In the genomic region with DNA sequence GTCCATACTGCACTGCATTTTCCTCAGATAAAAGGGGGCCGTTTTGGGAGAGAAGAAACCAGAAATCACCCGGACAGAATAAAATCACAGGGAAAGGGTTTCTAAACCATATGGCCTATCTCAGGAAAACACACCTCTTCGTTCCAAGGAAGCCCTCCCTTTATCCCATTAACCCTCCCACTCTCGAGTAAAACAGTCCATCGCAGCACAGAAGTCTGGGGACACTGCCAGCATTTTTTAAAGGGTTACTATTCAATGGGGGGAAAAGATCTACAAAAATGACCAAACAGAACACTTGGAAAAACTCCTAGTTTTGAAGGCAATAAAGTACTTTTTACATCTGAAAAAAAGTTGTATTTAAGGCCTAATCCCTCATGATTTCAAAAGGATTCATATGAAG, we compare ENCODE assay signal across 18 cellular contexts. TPM values are rescaled to one million over a fixed set of nuclear protein-coding genes. Genes with fewer than 3 reads are reported as not detected.
DNase-seq lines count a peak whose midpoint lies in the region; ATAC-seq lines count a peak whose summit lies in the region.
"Had no signal": no experiment of that assay in that cellular context is flagged by ENCODE, and none has a peak within 500 bp of the region (broad histone marks: within the 10 kb centered on the region; RNA-seq: fewer than 3 reads in every experiment).

No MANE protein-coding gene starts in this region.

- H3K4me1 ChIP-seq in HUES48 (ENCODE audit: control insufficient read depth, insufficient read depth, low read length) (peaks cover 82% of the 10 kb centered on the region), iPS-20b (ENCODE audit: insufficient read depth, low read length) (peaks cover 76% of the 10 kb centered on the region), neuronal stem cell (ENCODE audit: control insufficient read depth in 2 of 2, insufficient read depth in 1 of 2, low read depth in 1 of 2, low read length in 2 of 2) (peaks cover 39 to 52% of the 10 kb centered on the region in 2 donors)

- WGBS in neuronal stem cell (ENCODE audit: extremely low coverage in 2 of 2, insufficient read length in 2 of 2, insufficient replicate concordance in 1 of 2), 2 donors = no CpG with 5 or more reads among the region's 5 CpGs

- H3K18ac ChIP-seq in neuronal stem cell (ENCODE audit: low read length) = peak overlapping the region; percentile 40

- H3K79me1 ChIP-seq in neuronal stem cell (ENCODE audit: low read depth, low read length) = no peaks in the 10 kb centered on the region

- peak overlapping the region; percentile 91 for H3K27ac ChIP-seq in HUES48 (ENCODE audit: low read depth, low read length)
- H3K27ac ChIP-seq in iPS-20b (ENCODE audit: low read length) = no peak overlapping the region
- no peak overlapping the region for H3K27ac ChIP-seq in neuronal stem cell (replicated peaks; ENCODE audit: low read length)
- H3K27ac ChIP-seq: RWPE1 had no signal

- H3K4me3 ChIP-seq in HUES48 (ENCODE audit: low read depth, low read length) (no peak overlapping the region), iPS-20b (ENCODE audit: low read length) (peak overlapping the region; percentile 45; the same call in 1 of the 2 replicates), neuronal stem cell (ENCODE audit: low read length in 2 of 2) (no peak overlapping the region)

- ATAC-seq in HG02588 (IDR thresholded peaks at IDR 0.05; ENCODE audit: unreplicated experiment) (no peak), GM18861 (IDR thresholded peaks at IDR 0.05; ENCODE audit: unreplicated experiment) (no peak), GM21786 (IDR thresholded peaks at IDR 0.05; ENCODE audit: unreplicated experiment) (no peak)
- ATAC-seq: HepG2 had no signal

- no peak overlapping the region for H2BK120ac ChIP-seq in neuronal stem cell (ENCODE audit: low read depth, low read length)

- DNase-seq in astrocyte of the hippocampus (ENCODE audit: low read depth, low spot score) (peak; percentile 55), neuronal stem cell (ENCODE audit: low spot score) (no peak), NCI-H2029 (lab: John Stamatoyannopoulos, UW) (no peak)
- DNase-seq: CD4-positive, CD25-positive, alpha-beta regulatory T cell; DMS79; GOT3; KG1; NCI-H1048; NCI-H2107; NCI-H226; NCI-H524 treated with DMSO at 0.1 percent for 48 hours had no signal

- no peak overlapping the region for H2AFZ ChIP-seq in neuronal stem cell (ENCODE audit: low read length)

- H3K9me3 ChIP-seq in HUES48 (ENCODE audit: control insufficient read depth, insufficient read depth, low read length) (no peaks in the 10 kb centered on the region), iPS-20b (ENCODE audit: insufficient read depth, low read depth, low read length) (no peaks in the 10 kb centered on the region), neuronal stem cell (replicated peaks in 1 of 2; ENCODE audit: control insufficient read depth in 2 of 2, insufficient read depth in 1 of 2, low read depth in 1 of 2, low read length in 2 of 2) (no peaks in the 10 kb centered on the region)

- H3K23ac ChIP-seq in neuronal stem cell (ENCODE audit: low read depth, low read length, poor library complexity) = no peak overlapping the region

- no peak overlapping the region for H2AK5ac ChIP-seq in neuronal stem cell (ENCODE audit: low read depth, low read length)

- H3K36me3 ChIP-seq in HUES48 (ENCODE audit: control insufficient read depth, insufficient read depth, low read length) (no peaks in the 10 kb centered on the region), iPS-20b (ENCODE audit: insufficient read depth, low read depth, low read length) (no peaks in the 10 kb centered on the region), neuronal stem cell (replicated peaks in 1 of 2; ENCODE audit: control insufficient read depth in 2 of 2, insufficient read depth in 2 of 2, low read length in 2 of 2) (no peaks in the 10 kb centered on the region)

- no peak overlapping the region for H4K91ac ChIP-seq in neuronal stem cell (ENCODE audit: low read depth, low read length, poor library complexity)

- H3K4ac ChIP-seq in neuronal stem cell (ENCODE audit: low read length) = no peak overlapping the region

- H4K8ac ChIP-seq in neuronal stem cell (ENCODE audit: low read depth, low read length) = no peak overlapping the region

- no peak overlapping the region for H3K14ac ChIP-seq in neuronal stem cell (ENCODE audit: low read length)

- no peak overlapping the region for H3K4me2 ChIP-seq in neuronal stem cell (ENCODE audit: insufficient read depth, low read length, poor library complexity, severe bottlenecking)

- no peak overlapping the region for H2BK15ac ChIP-seq in neuronal stem cell (ENCODE audit: low read length)

- H3K27me3 ChIP-seq in HUES48 (ENCODE audit: control insufficient read depth, insufficient read depth, low read length) (peaks cover 52% of the 10 kb centered on the region), iPS-20b (ENCODE audit: insufficient read depth, low read length) (peaks cover 44% of the 10 kb centered on the region), neuronal stem cell (ENCODE audit: control insufficient read depth in 3 of 3, insufficient read depth in 3 of 3, low read depth in 1 of 3, low read length in 3 of 3) (no peaks in the 10 kb centered on the region)

- H2BK12ac ChIP-seq in neuronal stem cell (ENCODE audit: low read length) = no peak overlapping the region

- H3K9ac ChIP-seq in HUES48 (ENCODE audit: low read depth, low read length) (no peak overlapping the region), iPS-20b (ENCODE audit: low read depth, low read length) (no peak overlapping the region), neuronal stem cell (ENCODE audit: low read depth, low read length, poor library complexity) (no peak overlapping the region)

- no peak overlapping the region for H2BK5ac ChIP-seq in neuronal stem cell (ENCODE audit: low read length)

RNA-seq across cellular contexts. Expression of gene IL17RD, which starts 7.5 kb away (rescaled TPM):
- polyA plus RNA-seq in neuronal stem cell (2013, experiment 1 of 2) = 38.4 TPM
- polyA plus RNA-seq in neuronal stem cell (2013, experiment 2 of 2) = 37.6 TPM
- polyA plus RNA-seq: CD4-positive, CD25-positive, alpha-beta regulatory T cell had no signal

RNA-seq across cellular contexts. Expression of gene HESX1, which starts 42.1 kb away (rescaled TPM):
- 6.1 TPM for polyA plus RNA-seq in neuronal stem cell (2013, experiment 1 of 2)
- polyA plus RNA-seq in neuronal stem cell (2013, experiment 2 of 2) = 5.7 TPM
